In the genomic region with DNA sequence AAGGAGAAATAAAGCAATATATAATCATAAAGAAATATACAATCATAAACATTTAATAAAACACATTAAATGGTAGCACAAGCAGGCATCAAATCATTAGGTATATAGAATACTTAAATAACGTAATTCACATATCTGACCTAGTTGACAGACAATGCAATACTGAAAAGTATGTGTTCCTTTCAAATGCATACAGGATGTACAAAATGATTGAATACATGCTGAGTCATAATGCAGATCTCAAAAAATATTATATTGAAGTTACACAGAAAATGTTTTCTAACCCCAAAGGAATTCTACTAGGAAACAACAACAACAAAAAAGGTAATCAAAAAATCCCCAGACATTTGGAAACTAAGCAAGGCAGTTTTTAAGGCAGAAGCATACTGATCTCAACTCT, we compare ENCODE assay signal across 3 cellular contexts.
TF ChIP-seq lines count a peak whose summit lies in the region.

No MANE protein-coding gene starts in this region.

TF ChIP-seq in IMR-90, 13 proteins besides CTCF, POLR2A, EP300 and RAD21:
- no peak for TF ChIP-seq RFX5 (IDR thresholded peaks at IDR 0.05; ENCODE audit: low read depth, low read length)
- TF ChIP-seq NFE2L2 (IDR thresholded peaks at IDR 0.05; ENCODE audit: low read depth, low read length) = peak; percentile 38; the same call in 1 of the 2 replicates
TF ChIP-seq in IMR-90: peak in this region for 1.

TF ChIP-seq in SK-N-SH, 30 proteins besides CTCF, POLR2A, EP300 and RAD21:
- TF ChIP-seq MEF2A (IDR thresholded peaks at IDR 0.05; ENCODE audit: borderline replicate concordance, low read depth) = no peak
- TF ChIP-seq, protein P1, sequence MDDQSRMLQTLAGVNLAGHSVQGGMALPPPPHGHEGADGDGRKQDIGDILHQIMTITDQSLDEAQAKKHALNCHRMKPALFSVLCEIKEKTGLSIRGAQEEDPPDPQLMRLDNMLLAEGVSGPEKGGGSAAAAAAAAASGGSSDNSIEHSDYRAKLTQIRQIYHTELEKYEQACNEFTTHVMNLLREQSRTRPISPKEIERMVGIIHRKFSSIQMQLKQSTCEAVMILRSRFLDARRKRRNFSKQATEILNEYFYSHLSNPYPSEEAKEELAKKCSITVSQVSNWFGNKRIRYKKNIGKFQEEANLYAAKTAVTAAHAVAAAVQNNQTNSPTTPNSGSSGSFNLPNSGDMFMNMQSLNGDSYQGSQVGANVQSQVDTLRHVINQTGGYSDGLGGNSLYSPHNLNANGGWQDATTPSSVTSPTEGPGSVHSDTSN (IDR thresholded peaks at IDR 0.05) = peak; percentile 79
- no peak for TF ChIP-seq NFIC (IDR thresholded peaks at IDR 0.05; ENCODE audit: borderline replicate concordance)
- peak; percentile 57; the same call in 1 of the 2 replicates for TF ChIP-seq JUND (IDR thresholded peaks at IDR 0.05)
- TF ChIP-seq FOSL2 (IDR thresholded peaks at IDR 0.05; ENCODE audit: borderline replicate concordance, low read depth) = peak; percentile 58; the same call in 1 of the 2 replicates
- TF ChIP-seq TCF12 (IDR thresholded peaks at IDR 0.05) = peak; percentile 90

TF ChIP-seq in endothelial cell of umbilical vein, 7 proteins besides CTCF, POLR2A, EP300 and RAD21:
- TF ChIP-seq JUN (IDR thresholded peaks at IDR 0.05; ENCODE audit: borderline replicate concordance, insufficient read depth, insufficient read length, low read depth) = no peak
- TF ChIP-seq FOS (IDR thresholded peaks at IDR 0.05; ENCODE audit: borderline replicate concordance, insufficient read depth, low read length) = peak; percentile 28
